Comparison of ENCODE assay signal across 8 cellular contexts in genomic region chr17:30116345-30116660, GRCh38. TPM values are rescaled to one million over a fixed set of nuclear protein-coding genes. Genes with fewer than 3 reads are reported as not detected.
DNase-seq lines count a peak whose midpoint lies in the region; ATAC-seq, FAIRE-seq and TF ChIP-seq lines count a peak whose summit lies in the region.

No MANE protein-coding gene starts in this region.

- intact Hi-C loops in endothelial cell of umbilical vein (cut with micrococcal nuclease), result loop anchor here (1.0 to 10.0 kb wide), 3 partner anchors 12 to 598 kb away; no protein-coding TSS in a partner anchor

- H3K36me3 Mint-ChIP-seq in osteocyte (ENCODE audit: unreplicated experiment), result peaks cover 10% of the 10 kb centered on the region

- DNase-seq in NB4 (ENCODE audit: low read depth) (no peak), endothelial cell of umbilical vein (ENCODE audit: low read depth, low spot score) (no peak), osteocyte (ENCODE audit: extremely low spot score, unreplicated experiment) (no peak), RPMI8226 (no peak), NCI-H1092 treated with DMSO at 0.1 percent for 48 hours (lab: John Stamatoyannopoulos, UW) (no peak)
- DNase-seq in activated CD4-positive, alpha-beta T cell treated with anti-CD3 and anti-CD28 coated beads, Interleukin-2, amount 50 U/mL, for 1 hour, result no peak

- dilution Hi-C loops in endothelial cell of umbilical vein (cut with MboI; ENCODE audit: extremely low pct_ligation_motif_present, low sequenced_read_pairs), result no loop called here

- H3K36me3 ChIP-seq in DOHH2 (ENCODE audit: control insufficient read depth, low read length), result peaks cover 38% of the 10 kb centered on the region
- peaks cover 0 to 4% of the 10 kb centered on the region in 2 experiments for H3K36me3 ChIP-seq in endothelial cell of umbilical vein (ENCODE audit: control insufficient read depth in 2 of 2, extremely low read depth in 1 of 2, insufficient read depth in 2 of 2, low read length in 2 of 2)

- no peaks in the 10 kb centered on the region for H3K9me2 ChIP-seq in DOHH2 (replicated peaks; ENCODE audit: control insufficient read depth, low read length)

- no peak for TF ChIP-seq CTCF in DOHH2 (IDR thresholded peaks at IDR 0.05; ENCODE audit: low read depth, low read length, poor library complexity, severe bottlenecking)
- no peak for TF ChIP-seq CTCF in NB4 (IDR thresholded peaks at IDR 0.05; ENCODE audit: low read depth, low read length)
- no peak for TF ChIP-seq CTCF in endothelial cell of umbilical vein (IDR thresholded peaks at IDR 0.05; ENCODE audit: extremely low read depth in 1 of 2, insufficient read depth in 1 of 2, low read depth in 1 of 2, low read length in 2 of 2)
- TF ChIP-seq CTCF in osteocyte (IDR thresholded peaks at IDR 0.05), result no peak

- H3K4me2 ChIP-seq in DOHH2 (ENCODE audit: low read length) (peak overlapping the region; percentile 69), endothelial cell of umbilical vein (ENCODE audit: insufficient read depth, low read length) (peak overlapping the region; percentile 66)

- H3K4me1 ChIP-seq in DOHH2 (ENCODE audit: control insufficient read depth, low read length) (peaks cover 30% of the 10 kb centered on the region), endothelial cell of umbilical vein (ENCODE audit: control insufficient read depth, extremely low read depth, insufficient read depth, low read length) (peaks cover 14% of the 10 kb centered on the region)

- peaks cover 39% of the 10 kb centered on the region for H3K4me1 Mint-ChIP-seq in osteocyte (ENCODE audit: unreplicated experiment)

- no peaks in the 10 kb centered on the region for H3K9me3 Mint-ChIP-seq in osteocyte (ENCODE audit: unreplicated experiment)

- H3K4me3 ChIP-seq in DOHH2 (ENCODE audit: low read length), result peak overlapping the region; percentile 76
- H3K4me3 ChIP-seq in NB4 (ENCODE audit: low read depth, low read length), result peak overlapping the region; percentile 99
- H3K4me3 ChIP-seq in endothelial cell of umbilical vein (replicated peaks in 1 of 3; ENCODE audit: insufficient read depth in 1 of 3, low read depth in 1 of 3, low read length in 3 of 3), result peak overlapping the region; percentile 25 to 92 (median 81)

- CTCF ChIA-PET in endothelial cell of umbilical vein (lab: Charles Lee), result no interaction called here

- peaks cover 3% of the 10 kb centered on the region; the same call in 1 of the 2 replicates for H3F3A ChIP-seq in DOHH2 (ENCODE audit: control insufficient read depth, insufficient read depth)

- H3K4me3 Mint-ChIP-seq in osteocyte (ENCODE audit: unreplicated experiment), result peak overlapping the region; percentile 93

- no peaks in the 10 kb centered on the region for H3K27me3 ChIP-seq in DOHH2 (ENCODE audit: control insufficient read depth, low read length)
- H3K27me3 ChIP-seq in endothelial cell of umbilical vein (ENCODE audit: control insufficient read depth in 2 of 2, insufficient read depth in 2 of 2, low read length in 2 of 2), result no peaks in the 10 kb centered on the region

- peak overlapping the region; percentile 99 for H3K9ac ChIP-seq in endothelial cell of umbilical vein (replicated peaks; ENCODE audit: extremely low read depth, insufficient read depth, low read length)

- peaks cover 3% of the 10 kb centered on the region; the same call in 1 of the 2 replicates for H4K20me1 ChIP-seq in DOHH2 (ENCODE audit: control insufficient read depth, insufficient read depth, low read depth, low read length)
- H4K20me1 ChIP-seq in endothelial cell of umbilical vein (replicated peaks; ENCODE audit: control insufficient read depth, extremely low read depth, insufficient read depth, low read length), result no peaks in the 10 kb centered on the region

- H3K27ac ChIP-seq in DOHH2 (ENCODE audit: low read depth, low read length) (peak overlapping the region; percentile 86), endothelial cell of umbilical vein (ENCODE audit: insufficient read depth, low read depth, low read length) (peak overlapping the region; percentile 96)

- POLR2A ChIA-PET in endothelial cell of umbilical vein (lab: Charles Lee), result interaction anchor here (0.7 kb wide), 1 partner anchor 25 kb away, joined by 4 read pairs; no protein-coding TSS in a partner anchor

- no peak for ATAC-seq in GM18861 (IDR thresholded peaks at IDR 0.05; ENCODE audit: unreplicated experiment)

- no peaks in the 10 kb centered on the region for H3K27me3 Mint-ChIP-seq in osteocyte (ENCODE audit: unreplicated experiment)

- no peak for FAIRE-seq in endothelial cell of umbilical vein (lab: Jason Lieb, UNC)

- H3K27ac Mint-ChIP-seq in osteocyte (ENCODE audit: unreplicated experiment), result peak overlapping the region; percentile 100

- H3K79me2 ChIP-seq in DOHH2 (ENCODE audit: control insufficient read depth, low read length) (peaks cover 51% of the 10 kb centered on the region), endothelial cell of umbilical vein (ENCODE audit: control insufficient read depth, insufficient read depth, low read length) (peaks cover 44% of the 10 kb centered on the region)

- H2AFZ ChIP-seq in endothelial cell of umbilical vein (ENCODE audit: low read depth, low read length), result peak overlapping the region; percentile 73

- H3K9me1 ChIP-seq in endothelial cell of umbilical vein (replicated peaks; ENCODE audit: control insufficient read depth, extremely low read depth, insufficient read depth, low read length), result no peaks in the 10 kb centered on the region

- TSS peak; percentile 94 for BruUV-seq in endothelial cell of umbilical vein (replicated peaks; lab: Mats Ljungman, UMichigan)

- TF ChIP-seq POLR2A in NB4 (IDR thresholded peaks at IDR 0.05; ENCODE audit: extremely low read depth, insufficient read length), result no peak
- no peak for TF ChIP-seq POLR2A in endothelial cell of umbilical vein (IDR thresholded peaks at IDR 0.05; ENCODE audit: low read depth, low read length)

- H3K9me3 ChIP-seq in DOHH2 (ENCODE audit: control insufficient read depth, insufficient read depth, low read length) (no peaks in the 10 kb centered on the region), endothelial cell of umbilical vein (replicated peaks; ENCODE audit: control insufficient read depth, insufficient read depth, low read length) (no peaks in the 10 kb centered on the region)

TF ChIP-seq in endothelial cell of umbilical vein, 7 proteins besides CTCF, POLR2A, EP300 and RAD21:
- TF ChIP-seq GATA2 (IDR thresholded peaks at IDR 0.05; ENCODE audit: insufficient read depth, insufficient read length, low read depth, low read length) (no peak), MYC (IDR thresholded peaks at IDR 0.05; ENCODE audit: low read depth, low read length) (no peak), JUN (IDR thresholded peaks at IDR 0.05; ENCODE audit: borderline replicate concordance, insufficient read depth, insufficient read length, low read depth) (no peak), FOS (IDR thresholded peaks at IDR 0.05; ENCODE audit: borderline replicate concordance, insufficient read depth, low read length) (no peak), MAX (IDR thresholded peaks at IDR 0.05; ENCODE audit: insufficient read depth, insufficient read length) (no peak), POLR2AphosphoS5 (IDR thresholded peaks at IDR 0.05; ENCODE audit: insufficient read depth, low read depth, low read length) (no peak), EZH2 (IDR thresholded peaks at IDR 0.05; ENCODE audit: borderline replicate concordance, low read depth, low read length, severe bottlenecking) (no peak)

RNA-seq across cellular contexts. Expression of gene NSRP1, which starts 0.3 kb away (rescaled TPM):
- total RNA-seq in endothelial cell of umbilical vein, result 28.4 and 29.1 TPM in 2 replicates
- 6.9 and 11.2 TPM in 2 replicates for polyA plus RNA-seq in endothelial cell of umbilical vein
- polyA plus RNA-seq in endothelial cell of umbilical vein (2011; cell fraction: cytosol; rRNA removed), result 13.6 and 14.7 TPM in 2 replicates
- polyA plus RNA-seq in endothelial cell of umbilical vein (2011; cell fraction: nucleus; rRNA removed), result 22.2 and 26.3 TPM in 2 replicates
- 24.9 and 29.7 TPM in 2 replicates for polyA plus RNA-seq in endothelial cell of umbilical vein (2012)
- 13.5 and 16.0 TPM in 2 replicates for polyA minus RNA-seq in endothelial cell of umbilical vein
- 10.3 TPM for polyA minus RNA-seq in endothelial cell of umbilical vein (2011; cell fraction: cytosol; rRNA and poly(A)+ RNA removed)
- polyA minus RNA-seq in endothelial cell of umbilical vein (2011; cell fraction: nucleus; rRNA and poly(A)+ RNA removed), result 20.3 and 31.1 TPM in 2 replicates
- 26.5 and 31.6 TPM in 2 replicates for total RNA-seq in osteocyte
